8 cellular contexts compared by ENCODE assay signal in genomic region chr9:14322211-14323082, GRCh38. TPM values are rescaled to one million over a fixed set of nuclear protein-coding genes. Genes with fewer than 3 reads are reported as not detected.
DNase-seq lines count a peak whose midpoint lies in the region; ATAC-seq and TF ChIP-seq lines count a peak whose summit lies in the region.

No MANE protein-coding gene starts in this region.

- H3K9me3 ChIP-seq in IMR-90 (ENCODE audit: control insufficient read depth, insufficient read depth, low read length) (no peaks in the 10 kb centered on the region), neuronal stem cell (replicated peaks in 1 of 2; ENCODE audit: control insufficient read depth in 2 of 2, insufficient read depth in 1 of 2, low read depth in 1 of 2, low read length in 2 of 2) (no peaks in the 10 kb centered on the region), subcutaneous abdominal adipose tissue (ENCODE audit: control insufficient read depth in 5 of 5, low read length in 5 of 5) (no peaks in the 10 kb centered on the region)

- peak; percentile 79 for DNase-seq in EH (ENCODE audit: low read depth)
- peak; percentile 76 for DNase-seq in IMR-90
- DNase-seq in RPMI7951 (ENCODE audit: low read depth): peak; percentile 87
- DNase-seq in activated gamma-delta T cell treated with Interleukin-2 at 50 U/mL for 16 hours: peak; percentile 51
- DNase-seq in foreskin melanocyte: peak; percentile 82
- DNase-seq in neuronal stem cell (ENCODE audit: low spot score): peak; percentile 88

- dilution Hi-C loops in IMR-90 (cut with HindIII; ENCODE audit: low sequenced_read_pairs, unreplicated experiment): no loop called here

- H3K56ac ChIP-seq in IMR-90 (ENCODE audit: extremely low read depth, insufficient read depth, low read length): no peak overlapping the region

- H3K79me1 ChIP-seq in IMR-90 (ENCODE audit: low read depth in 1 of 2, low read length in 2 of 2): no peaks in the 10 kb centered on the region
- H3K79me1 ChIP-seq in neuronal stem cell (ENCODE audit: low read depth, low read length): no peaks in the 10 kb centered on the region

- no peak for TF ChIP-seq POLR2A in IMR-90 (IDR thresholded peaks at IDR 0.05; ENCODE audit: low read depth, low read length)

- no peak overlapping the region; the same call in 1 of the 2 replicates for H3K14ac ChIP-seq in IMR-90 (replicated peaks; ENCODE audit: low read depth, low read length)
- H3K14ac ChIP-seq in neuronal stem cell (ENCODE audit: low read length): peak overlapping the region; percentile 71

- H3K9ac ChIP-seq in IMR-90 (ENCODE audit: low read depth, low read length): peak overlapping the region; percentile 58
- H3K9ac ChIP-seq in neuronal stem cell (ENCODE audit: low read depth, low read length, poor library complexity): peak overlapping the region; percentile 70
- peak overlapping the region; percentile 82 to 97 (median 94) for H3K9ac ChIP-seq in subcutaneous abdominal adipose tissue (ENCODE audit: low read length in 5 of 5)

- H2BK5ac ChIP-seq in IMR-90 (ENCODE audit: low read depth, low read length, poor library complexity, severe bottlenecking) (no peak overlapping the region), neuronal stem cell (ENCODE audit: low read length) (peak overlapping the region; percentile 53)

- TF ChIP-seq CTCF in IMR-90 (conservative IDR thresholded peaks at IDR 0.05; ENCODE audit: low read depth, low read length): peak; percentile 51

- BruUV-seq in IMR-90 (replicated peaks; lab: Mats Ljungman, UMichigan): no TSS peak

- no peak overlapping the region; the same call in 1 of the 2 replicates for H2AK5ac ChIP-seq in IMR-90 (ENCODE audit: low read depth, low read length)
- H2AK5ac ChIP-seq in neuronal stem cell (ENCODE audit: low read depth, low read length): no peak overlapping the region

- H3K36me3 ChIP-seq in IMR-90 (ENCODE audit: control insufficient read depth, insufficient read depth, low read length) (no peaks in the 10 kb centered on the region), neuronal stem cell (replicated peaks in 1 of 2; ENCODE audit: control insufficient read depth in 2 of 2, insufficient read depth in 2 of 2, low read length in 2 of 2) (no peaks in the 10 kb centered on the region), subcutaneous abdominal adipose tissue (ENCODE audit: control insufficient read depth in 5 of 5, insufficient read depth in 5 of 5, low read length in 5 of 5) (no peaks in the 10 kb centered on the region)

- H4K91ac ChIP-seq in IMR-90 (ENCODE audit: insufficient read depth, low read depth, low read length) (no peak overlapping the region; the same call in 1 of the 2 replicates), neuronal stem cell (ENCODE audit: low read depth, low read length, poor library complexity) (no peak overlapping the region)

- POLR2A ChIA-PET in IMR-90 (lab: Charles Lee; ENCODE audit: unreplicated experiment): no interaction called here

- H3K4me3 ChIP-seq in IMR-90 (ENCODE audit: insufficient read depth, low read depth, low read length) (peak overlapping the region; percentile 59), neuronal stem cell (ENCODE audit: low read length in 2 of 2) (peak overlapping the region; percentile 61 to 87), subcutaneous abdominal adipose tissue (ENCODE audit: low read depth in 1 of 5, low read length in 5 of 5) (peak overlapping the region; percentile 64 to 87 (median 82))

- peak overlapping the region; percentile 85; the same call in 1 of the 2 replicates for H3K23ac ChIP-seq in IMR-90 (ENCODE audit: low read depth, low read length)
- H3K23ac ChIP-seq in neuronal stem cell (ENCODE audit: low read depth, low read length, poor library complexity): peak overlapping the region; percentile 85

- H2AFZ ChIP-seq in IMR-90 (replicated peaks; ENCODE audit: low read length, poor library complexity) (peak overlapping the region; percentile 94), neuronal stem cell (ENCODE audit: low read length) (peak overlapping the region; percentile 98)

- no peak overlapping the region for H2BK20ac ChIP-seq in IMR-90 (ENCODE audit: low read depth, low read length)

- in situ Hi-C loops in IMR-90 (cut with MboI; ENCODE audit: low sequenced_read_pairs): no loop called here

- 0% methylated on average over 16 of the region's 98 CpGs; no CpG with 5 or more reads in 1 of the 2 experiments for WGBS in IMR-90 (ENCODE audit: extremely low coverage in 2 of 2, insufficient read length in 1 of 2), 2 experiments
- no CpG with 5 or more reads among the region's 98 CpGs for WGBS in neuronal stem cell (ENCODE audit: extremely low coverage in 2 of 2, insufficient read length in 2 of 2, insufficient replicate concordance in 1 of 2), 2 donors

- intact Hi-C loops in IMR-90 (cut with micrococcal nuclease): loop anchor here (5.0 kb wide), 4 partner anchors 225 to 965 kb away; no protein-coding TSS in a partner anchor

- H3K9me1 ChIP-seq in IMR-90 (ENCODE audit: insufficient read depth, low read length): no peaks in the 10 kb centered on the region

- peak overlapping the region; percentile 37 for H2BK120ac ChIP-seq in IMR-90 (ENCODE audit: low read depth, low read length)
- no peak overlapping the region for H2BK120ac ChIP-seq in neuronal stem cell (ENCODE audit: low read depth, low read length)

- peaks cover 4% of the 10 kb centered on the region for H3K4me1 ChIP-seq in IMR-90 (ENCODE audit: control insufficient read depth, insufficient read depth, low read length)
- peaks cover 1 to 33% of the 10 kb centered on the region in 2 donors for H3K4me1 ChIP-seq in neuronal stem cell (ENCODE audit: control insufficient read depth in 2 of 2, insufficient read depth in 1 of 2, low read depth in 1 of 2, low read length in 2 of 2)
- peaks cover 2 to 67% (median 57%) of the 10 kb centered on the region in 5 donors for H3K4me1 ChIP-seq in subcutaneous abdominal adipose tissue (ENCODE audit: control insufficient read depth in 5 of 5, insufficient read depth in 5 of 5, low read length in 5 of 5)

- peak overlapping the region; percentile 21; the same call in 1 of the 2 replicates for H4K5ac ChIP-seq in IMR-90 (ENCODE audit: low read depth, low read length)

- H3K27me3 ChIP-seq in IMR-90 (ENCODE audit: control insufficient read depth, insufficient read depth, low read length): peaks cover 40% of the 10 kb centered on the region
- peaks cover 4 to 39% (median 35%) of the 10 kb centered on the region in 3 experiments for H3K27me3 ChIP-seq in neuronal stem cell (ENCODE audit: control insufficient read depth in 3 of 3, insufficient read depth in 3 of 3, low read depth in 1 of 3, low read length in 3 of 3)
- no peaks in the 10 kb centered on the region for H3K27me3 ChIP-seq in subcutaneous abdominal adipose tissue (ENCODE audit: control insufficient read depth in 5 of 5, insufficient read depth in 4 of 5, low read length in 5 of 5)

- H2AK9ac ChIP-seq in IMR-90 (replicated peaks; ENCODE audit: low read depth, low read length, poor library complexity): peak overlapping the region; percentile 94

- H2BK15ac ChIP-seq in IMR-90 (ENCODE audit: low read depth, low read length) (no peak overlapping the region), neuronal stem cell (ENCODE audit: low read length) (peak overlapping the region; percentile 37)

- 0 out of 2 replicates have a peak, but pooled peaks cover 5% of the 10 kb centered on the region for H4K20me1 ChIP-seq in IMR-90 (ENCODE audit: insufficient read depth, low read length)

- H4K8ac ChIP-seq in IMR-90 (ENCODE audit: low read depth in 2 of 2, low read length in 2 of 2): peak overlapping the region; percentile 26 to 50; a peak in 2 of 4 replicates
- peak overlapping the region; percentile 29 for H4K8ac ChIP-seq in neuronal stem cell (ENCODE audit: low read depth, low read length)

- peak; percentile 60 for TF ChIP-seq RAD21 in IMR-90 (IDR thresholded peaks at IDR 0.05; ENCODE audit: low read length)

- H3K4me2 ChIP-seq in IMR-90 (ENCODE audit: low read depth, low read length): peak overlapping the region; percentile 91
- H3K4me2 ChIP-seq in neuronal stem cell (ENCODE audit: insufficient read depth, low read length, poor library complexity, severe bottlenecking): peak overlapping the region; percentile 84

- peak overlapping the region; percentile 41 for H3K4ac ChIP-seq in IMR-90 (ENCODE audit: low read depth, low read length)
- H3K4ac ChIP-seq in neuronal stem cell (ENCODE audit: low read length): no peak overlapping the region

- H3K27ac ChIP-seq in IMR-90 (ENCODE audit: insufficient read depth, low read length) (peak overlapping the region; percentile 43; the same call in 1 of the 2 replicates), neuronal stem cell (replicated peaks; ENCODE audit: low read length) (no peak overlapping the region), subcutaneous abdominal adipose tissue (ENCODE audit: low read depth, low read length) (peak overlapping the region; percentile 92)

- CTCF ChIA-PET in IMR-90 (lab: Yijun Ruan, JAX): no interaction called here

- H3K18ac ChIP-seq in IMR-90 (ENCODE audit: low read depth, low read length): peak overlapping the region; percentile 39; the same call in 1 of the 2 replicates
- peak overlapping the region; percentile 97 for H3K18ac ChIP-seq in neuronal stem cell (ENCODE audit: low read length)

- H2BK12ac ChIP-seq in neuronal stem cell (ENCODE audit: low read length): no peak overlapping the region

- peak; percentile 85 for ATAC-seq in GM21576 (IDR thresholded peaks at IDR 0.05; ENCODE audit: unreplicated experiment)
- peak; percentile 93 for ATAC-seq in IMR-90 (ENCODE audit: low read depth)

TF ChIP-seq in IMR-90, 13 proteins besides CTCF, POLR2A, EP300 and RAD21 (continues in another document):
- TF ChIP-seq BHLHE40 (IDR thresholded peaks at IDR 0.05; ENCODE audit: low read depth, low read length) (no peak), CEBPB (IDR thresholded peaks at IDR 0.05; ENCODE audit: low read depth, low read length) (no peak), MAFK (IDR thresholded peaks at IDR 0.05; ENCODE audit: low read depth, low read length) (no peak), USF2 (IDR thresholded peaks at IDR 0.05; ENCODE audit: low read depth, low read length) (no peak), FOS (IDR thresholded peaks at IDR 0.05; ENCODE audit: low read depth, low read length) (no peak), NFE2L2 (IDR thresholded peaks at IDR 0.05; ENCODE audit: low read depth, low read length) (no peak), CHD1 (IDR thresholded peaks at IDR 0.05; ENCODE audit: low read depth, low read length) (no peak)

RNA-seq across cellular contexts. Expression of gene NFIB, which starts 8.5 kb away (rescaled TPM):
- total RNA-seq in IMR-90 (2012; rRNA removed): 2.0 and 2.2 TPM in 2 replicates
- polyA plus RNA-seq in IMR-90 (2012; rRNA removed): 1.2 and 1.4 TPM in 2 replicates
- 0.55 and 0.99 TPM in 2 replicates for polyA plus RNA-seq in IMR-90 (2012; cell fraction: cytosol; rRNA removed)
- polyA plus RNA-seq in IMR-90 (2012; cell fraction: nucleus; rRNA removed; ENCODE audit: low replicate concordance): 0.38 and 2.1 TPM in 2 replicates
- total RNA-seq in RPMI7951 (2014; rRNA removed; shearing (Covaris generic)): 6.4 and 9.1 TPM in 2 replicates
- 0.08 TPM for polyA plus RNA-seq in neuronal stem cell (2013, experiment 1 of 2)
- 0.10 TPM for polyA plus RNA-seq in neuronal stem cell (2013, experiment 2 of 2)
